ENCODE assay signal across 8 cellular contexts in genomic region chr6:149864578-149865535, GRCh38. TPM values are rescaled to one million over a fixed set of nuclear protein-coding genes. Genes with fewer than 3 reads are reported as not detected.
A peak's percentile ranks its signal among the peaks of the same experiment; 100 is the strongest.
DNase-seq lines count a peak whose midpoint lies in the region; ATAC-seq and TF ChIP-seq lines count a peak whose summit lies in the region.

No MANE protein-coding gene starts in this region.

- H3K23ac ChIP-seq in H9 (ENCODE audit: insufficient read length, low read depth, low read length), result no peak overlapping the region

- peak; percentile 65 for TF ChIP-seq CTCF in H9 (conservative IDR thresholded peaks at IDR 0.05)
- peak; percentile 73 to 74 for TF ChIP-seq CTCF in fibroblast of lung (conservative IDR thresholded peaks at IDR 0.05 in 1 of 2, IDR thresholded peaks at IDR 0.05 in 1 of 2; ENCODE audit: low read depth in 1 of 2, low read length in 2 of 2)

- H2AFZ ChIP-seq in H9 (ENCODE audit: low read length), result peak overlapping the region; percentile 79
- peak overlapping the region; percentile 76 for H2AFZ ChIP-seq in fibroblast of lung (ENCODE audit: low read length)

- H3K14ac ChIP-seq in H9 (ENCODE audit: insufficient read depth, low read length), result peak overlapping the region; percentile 98

- peaks cover 40% of the 10 kb centered on the region for H3K27me3 Mint-ChIP-seq in CD4-positive, CD25-positive, alpha-beta regulatory T cell
- peaks cover 22% of the 10 kb centered on the region for H3K27me3 Mint-ChIP-seq in H9 (ENCODE audit: low read depth)

- H3K36me3 Mint-ChIP-seq in CD4-positive, CD25-positive, alpha-beta regulatory T cell, result peaks cover 3% of the 10 kb centered on the region
- no peaks in the 10 kb centered on the region; a peak in 1 of 7 replicates for H3K36me3 Mint-ChIP-seq in H9 (ENCODE audit: insufficient read depth in 1 of 3, low read depth in 3 of 3)

- H3K36me3 ChIP-seq in CD4-positive, CD25-positive, alpha-beta regulatory T cell (ENCODE audit: control insufficient read depth, insufficient read depth, low read length), result no peaks in the 10 kb centered on the region
- no peaks in the 10 kb centered on the region for H3K36me3 ChIP-seq in fibroblast of lung (ENCODE audit: control insufficient read depth, insufficient read depth, low read length)

- H3K4me2 ChIP-seq in H9 (ENCODE audit: insufficient read depth, insufficient read length, low read length) (peak overlapping the region; percentile 78), fibroblast of lung (ENCODE audit: extremely low read depth, insufficient read depth, low read length) (peak overlapping the region; percentile 88)

- no peak overlapping the region for H3K4me3 ChIP-seq in CD4-positive, CD25-positive, alpha-beta regulatory T cell (ENCODE audit: low read depth, low read length)
- peak overlapping the region; percentile 49 to 76 (median 54) for H3K4me3 ChIP-seq in fibroblast of lung (replicated peaks in 1 of 4; ENCODE audit: control extremely low read depth in 1 of 4, insufficient read depth in 1 of 4, low read depth in 3 of 4, low read length in 4 of 4)

- peaks cover 0 to 4% (median 0%) of the 10 kb centered on the region in 7 donors for H3K9me3 Mint-ChIP-seq in CD4-positive, CD25-positive, alpha-beta regulatory T cell
- no peaks in the 10 kb centered on the region for H3K9me3 Mint-ChIP-seq in H9

- no peak overlapping the region for H3K56ac ChIP-seq in H9 (ENCODE audit: insufficient read length, low read depth, low read length)

- peaks cover 2% of the 10 kb centered on the region for H3K79me1 ChIP-seq in H9 (ENCODE audit: insufficient read depth, low read depth, low read length, poor library complexity, severe bottlenecking)

- H3K23me2 ChIP-seq in H9 (ENCODE audit: insufficient read length, low read depth, low read length, poor library complexity, severe bottlenecking), result peaks cover 12% of the 10 kb centered on the region

- H3K27ac Mint-ChIP-seq in CD4-positive, CD25-positive, alpha-beta regulatory T cell, result peak overlapping the region in 2 of 3 donors; percentile 41 to 54
- H3K27ac Mint-ChIP-seq in H9, result peak overlapping the region in 1 of 3 experiments; percentile 97; a peak in 4 of 7 replicates

- H3K27ac ChIP-seq in CD4-positive, CD25-positive, alpha-beta regulatory T cell (ENCODE audit: insufficient read depth, low read length, poor library complexity, severe bottlenecking), result no peak overlapping the region
- no peak overlapping the region for H3K27ac ChIP-seq in H9 (ENCODE audit: insufficient read length, low read depth, low read length)
- peak overlapping the region; percentile 73 for H3K27ac ChIP-seq in fibroblast of lung (ENCODE audit: insufficient read depth, low read length)

- H4K8ac ChIP-seq in H9 (replicated peaks; ENCODE audit: insufficient read length, low read depth, low read length), result no peak overlapping the region

- no peak overlapping the region for H2BK5ac ChIP-seq in H9 (ENCODE audit: insufficient read length, low read length)

- peaks cover 0 to 13% (median 6%) of the 10 kb centered on the region in 4 donors for H3K4me1 Mint-ChIP-seq in CD4-positive, CD25-positive, alpha-beta regulatory T cell
- H3K4me1 Mint-ChIP-seq in H9, result peaks cover 36 to 47% of the 10 kb centered on the region in 2 experiments

- H2AK5ac ChIP-seq in H9 (ENCODE audit: insufficient read length, low read length), result no peak overlapping the region

- peaks cover 16% of the 10 kb centered on the region for H3K27me3 ChIP-seq in CD4-positive, CD25-positive, alpha-beta regulatory T cell (ENCODE audit: control insufficient read depth, insufficient read depth, low read length)
- H3K27me3 ChIP-seq in H9 (ENCODE audit: insufficient read depth, low read length) (no peaks in the 10 kb centered on the region), fibroblast of lung (ENCODE audit: control insufficient read depth, insufficient read depth, low read length) (no peaks in the 10 kb centered on the region)

- H3K9ac ChIP-seq in H9 (ENCODE audit: extremely low read depth, insufficient read length, low read length), result peak overlapping the region; percentile 44
- H3K9ac ChIP-seq in fibroblast of lung (ENCODE audit: insufficient read depth, low read length), result peak overlapping the region; percentile 48

- H4K91ac ChIP-seq in H9 (ENCODE audit: insufficient read length, low read depth, low read length), result no peak overlapping the region

- peak in 2 of 3 donors; percentile 57 to 69 for DNase-seq in CD4-positive, CD25-positive, alpha-beta regulatory T cell
- DNase-seq in H9 (no peak), NCI-H345 treated with DMSO at 0.1 percent for 48 hours (lab: John Stamatoyannopoulos, UW; ENCODE audit: unreplicated experiment) (peak; percentile 65), fibroblast of lung (ENCODE audit: low read depth in 2 of 2) (peak; percentile 68 to 84), myocyte (ENCODE audit: low read depth) (peak; percentile 74)
- peak; percentile 8 to 24 for DNase-seq in activated CD4-positive, alpha-beta T cell treated with anti-CD3 and anti-CD28 coated beads, Interleukin-2, amount 50 U/mL, for 48 hours

- H2BK15ac ChIP-seq in H9 (ENCODE audit: low read depth, low read length), result no peak overlapping the region

- no peaks in the 10 kb centered on the region for H3K9me3 ChIP-seq in CD4-positive, CD25-positive, alpha-beta regulatory T cell (ENCODE audit: control insufficient read depth in 2 of 2, low read length in 2 of 2)
- H3K9me3 ChIP-seq in H9 (ENCODE audit: control insufficient read depth, low read depth, low read length) (no peaks in the 10 kb centered on the region), fibroblast of lung (ENCODE audit: control insufficient read depth, insufficient read depth, low read depth, low read length) (no peaks in the 10 kb centered on the region)

- peak overlapping the region; percentile 78 to 86 (median 81) for H3K4me3 Mint-ChIP-seq in CD4-positive, CD25-positive, alpha-beta regulatory T cell
- H3K4me3 Mint-ChIP-seq in H9, result peak overlapping the region; percentile 71 to 79

- H2BK20ac ChIP-seq in H9 (ENCODE audit: low read depth, low read length, poor library complexity, severe bottlenecking), result no peak overlapping the region

- peak in 1 of 2 donors; percentile 19 for ATAC-seq in CD4-positive, CD25-positive, alpha-beta regulatory T cell (ENCODE audit: low read depth in 2 of 2)
- ATAC-seq in HG02840 (IDR thresholded peaks at IDR 0.05; ENCODE audit: low FRiP score, unreplicated experiment), result no peak
- ATAC-seq in GM19452 (IDR thresholded peaks at IDR 0.05; ENCODE audit: unreplicated experiment), result no peak

- H4K5ac ChIP-seq in H9 (ENCODE audit: insufficient read length, low read depth, low read length), result no peak overlapping the region

- H4K20me1 ChIP-seq in H9 (ENCODE audit: control insufficient read depth, insufficient read depth, insufficient read length) (peaks cover 3% of the 10 kb centered on the region), fibroblast of lung (ENCODE audit: control insufficient read depth, extremely low read depth, insufficient read depth, low read length) (no peaks in the 10 kb centered on the region)

- no peak overlapping the region for H2BK120ac ChIP-seq in H9 (ENCODE audit: low read depth, low read length, poor library complexity, severe bottlenecking)

- no peak overlapping the region for H3K4ac ChIP-seq in H9 (ENCODE audit: low read depth, low read length)

- peak overlapping the region; percentile 97 for H3K18ac ChIP-seq in H9 (ENCODE audit: insufficient read length, low read depth, low read length)

- peaks cover 13% of the 10 kb centered on the region for H3K4me1 ChIP-seq in CD4-positive, CD25-positive, alpha-beta regulatory T cell (ENCODE audit: control insufficient read depth, insufficient read depth, low read length, poor library complexity, severe bottlenecking)
- H3K4me1 ChIP-seq in H9 (ENCODE audit: insufficient read depth, low read length), result peaks cover 2% of the 10 kb centered on the region; the same call in 1 of the 2 replicates
- H3K4me1 ChIP-seq in fibroblast of lung (ENCODE audit: control insufficient read depth, extremely low read depth, insufficient read depth, low read length), result peaks cover 15% of the 10 kb centered on the region

- H3K79me2 ChIP-seq in H9 (ENCODE audit: insufficient read depth, low read length) (no peaks in the 10 kb centered on the region), fibroblast of lung (ENCODE audit: control insufficient read depth, insufficient read depth, low read length) (peaks cover 24% of the 10 kb centered on the region)

- no peak overlapping the region for H3T11ph ChIP-seq in H9 (ENCODE audit: low read length)

- H2BK12ac ChIP-seq in H9 (ENCODE audit: insufficient read length, low read depth, low read length), result peak overlapping the region; percentile 87

- WGBS in H9 (ENCODE audit: extremely low coverage, insufficient read length, low lambda C conversion rate), result no CpG with 5 or more reads among the region's 23 CpGs

RNA-seq across cellular contexts. Expression of gene LRP11, which starts 0.7 kb away (rescaled TPM):
- total RNA-seq in CD4-positive, CD25-positive, alpha-beta regulatory T cell, result 0.49 TPM
- polyA plus RNA-seq in CD4-positive, CD25-positive, alpha-beta regulatory T cell, result 1 to 10 TPM in 2 of 4 donors, under 1 TPM in 2; 0.42 to 1.3 (median 0.93) TPM
- total RNA-seq in H9 (2021) (14.8 and 15.6 TPM in 2 replicates), fibroblast of lung (54.7 and 89.5 TPM in 2 replicates), myocyte (53.2 and 62.7 TPM in 2 replicates)
- polyA plus RNA-seq in fibroblast of lung, result 43.3 and 58.4 TPM in 2 replicates
- 31.4 and 42.5 TPM in 2 replicates for polyA plus RNA-seq in fibroblast of lung (2012)
- 82.3 and 116 TPM in 2 replicates for polyA minus RNA-seq in fibroblast of lung (ENCODE audit: low replicate concordance)
- polyA plus RNA-seq in myocyte (2012), result 19.7 TPM

RNA-seq across cellular contexts. Expression of gene RAET1E, which starts 33.1 kb away (rescaled TPM):
- total RNA-seq in CD4-positive, CD25-positive, alpha-beta regulatory T cell, result not detected
- polyA plus RNA-seq in CD4-positive, CD25-positive, alpha-beta regulatory T cell, result not detected
- total RNA-seq in H9 (2021), result not detected in 2 replicates
- 0.51 and 1.5 TPM in 2 replicates for total RNA-seq in fibroblast of lung
- polyA plus RNA-seq in fibroblast of lung, result 0.12 and 0.70 TPM in 2 replicates
- 0.13 and 0.89 TPM in 2 replicates for polyA plus RNA-seq in fibroblast of lung (2012)
- 0.63 TPM in 1 of 2 replicates, not detected in the other for polyA minus RNA-seq in fibroblast of lung (ENCODE audit: low replicate concordance)
- total RNA-seq in myocyte, result 4.1 and 6.8 TPM in 2 replicates
- 4.8 TPM for polyA plus RNA-seq in myocyte (2012)

RNA-seq across cellular contexts. Expression of gene RAET1G, which starts 58.1 kb away (rescaled TPM):
- 0.76 TPM for total RNA-seq in CD4-positive, CD25-positive, alpha-beta regulatory T cell
- not detected for polyA plus RNA-seq in CD4-positive, CD25-positive, alpha-beta regulatory T cell
- not detected in 2 replicates for total RNA-seq in H9 (2021)
- total RNA-seq in fibroblast of lung, result 3.3 and 8.8 TPM in 2 replicates
- 3.3 and 8.9 TPM in 2 replicates for polyA plus RNA-seq in fibroblast of lung
- polyA plus RNA-seq in fibroblast of lung (2012), result 3.7 and 9.9 TPM in 2 replicates
- polyA minus RNA-seq in fibroblast of lung (ENCODE audit: low replicate concordance), result 1.8 and 10.8 TPM in 2 replicates
- total RNA-seq in myocyte, result not detected in 2 replicates
- 0.88 TPM for polyA plus RNA-seq in myocyte (2012)

Comparison
In these comparisons a context has a peak if more than half of its experiments do, and no peak if none do; other contexts are left out.
1. RNA of gene LRP11, which starts 0.7 kb away (total RNA-seq): 54.7 to 89.5 TPM in fibroblast of lung, 53.2 to 62.7 TPM in myocyte and 14.8 to 15.6 TPM in H9; 0.49 TPM in CD4-positive, CD25-positive, alpha-beta regulatory T cell (single experiment); every median in the first group is over 10 times any median in the second.